8 cellular contexts compared by ENCODE assay signal in the genomic region with DNA sequence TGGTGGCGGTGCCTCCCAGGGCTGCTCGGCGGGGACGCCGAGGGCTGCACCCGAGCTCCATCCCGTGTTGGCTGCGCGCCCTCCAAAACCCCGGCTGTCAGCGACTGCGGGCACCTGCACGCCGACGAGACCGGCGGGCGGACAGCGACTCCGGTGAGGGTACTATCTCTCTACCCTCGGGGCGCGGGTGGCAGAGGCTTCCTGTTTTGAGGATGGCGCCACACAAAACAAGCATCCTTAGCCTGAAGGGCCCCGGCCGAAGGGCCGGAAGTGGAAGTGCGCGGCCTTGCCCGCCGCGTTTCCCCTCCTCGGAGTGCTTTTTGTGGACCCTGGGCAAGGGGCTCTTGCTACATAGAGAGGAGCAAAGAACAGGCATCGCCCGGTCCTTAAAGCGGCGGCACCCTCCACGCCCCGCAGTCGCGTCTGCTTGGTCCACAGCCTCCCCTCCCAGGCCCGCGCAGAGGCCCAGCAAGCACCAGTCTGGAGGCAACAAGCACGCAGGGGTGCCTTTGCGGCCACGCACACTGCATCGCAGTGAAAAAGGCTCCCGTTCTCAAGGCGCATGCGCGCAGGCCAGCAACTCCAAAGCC. TPM values are rescaled to one million over a fixed set of nuclear protein-coding genes. Genes with fewer than 3 reads are reported as not detected.
DNase-seq lines count a peak whose midpoint lies in the region; ATAC-seq and TF ChIP-seq lines count a peak whose summit lies in the region.

No MANE protein-coding gene starts in this region.

- peak overlapping the region; percentile 80 for H2AFZ ChIP-seq in Loucy (ENCODE audit: low read length)

- H3K4me3 ChIP-seq in Loucy (ENCODE audit: low read length, poor library complexity, severe bottlenecking), result peak overlapping the region; percentile 82
- peak overlapping the region; percentile 73 for H3K4me3 ChIP-seq in coronary artery
- peak overlapping the region; percentile 75 for H3K4me3 ChIP-seq in lung

- H3K27ac ChIP-seq in coronary artery, result peak overlapping the region; percentile 97 to 100
- H3K27ac ChIP-seq in lung (ENCODE audit: low read depth in 1 of 2, low read length in 1 of 2), result peak overlapping the region; percentile 97 to 99

- no peaks in the 10 kb centered on the region for H3F3A ChIP-seq in Loucy (ENCODE audit: low read depth)

- peak; percentile 79 for DNase-seq in NK-92 treated with Interleukin-12 subunit alpha and Interleukin-12 subunit beta, amount 100 ng/mL, for 24 hours (lab: John Stamatoyannopoulos, UW)
- no peak for DNase-seq in NK-92 (lab: John Stamatoyannopoulos, UW; ENCODE audit: unreplicated experiment)
- peak; percentile 51 for DNase-seq in HCEC 1CT
- peak in 3 of 5 experiments; percentile 48 to 83 (median 64) for DNase-seq in T-helper 2 cell
- peak; percentile 86 for DNase-seq in coronary artery (ENCODE audit: low spot score)
- peak; percentile 61 for DNase-seq in lung (ENCODE audit: low spot score)
- DNase-seq in stimulated activated CD8-positive, alpha-beta memory T cell treated with anti-CD3 and anti-CD28 coated beads, Interleukin-15, amount 100 ng/mL, for 24 hours (ENCODE audit: low read depth), result peak; percentile 41

- peak overlapping the region; percentile 92 for H3K9ac ChIP-seq in Loucy (ENCODE audit: low read depth, low read length, poor library complexity, severe bottlenecking)

- WGBS in lung, 2 donors, result 0% methylated on average over 49 to 51 of the region's 51 CpGs

- no peaks in the 10 kb centered on the region for H3K27me3 ChIP-seq in Loucy (ENCODE audit: insufficient read depth, low read length, poor library complexity, severe bottlenecking)
- H3K27me3 ChIP-seq in lung (ENCODE audit: control insufficient read depth, insufficient read depth), result no peaks in the 10 kb centered on the region

- TF ChIP-seq CTCF in Loucy (conservative IDR thresholded peaks at IDR 0.05; ENCODE audit: low read length) (no peak), coronary artery (IDR thresholded peaks at IDR 0.05) (no peak), lung (IDR thresholded peaks at IDR 0.05; ENCODE audit: control extremely low read depth, extremely low read depth) (no peak)

- H3K79me2 ChIP-seq in Loucy (ENCODE audit: insufficient read depth, low read length), result peaks cover 43% of the 10 kb centered on the region

- H3K9me2 ChIP-seq in Loucy (replicated peaks; ENCODE audit: low read depth, low read length), result no peaks in the 10 kb centered on the region

- H4K20me1 ChIP-seq in Loucy (ENCODE audit: insufficient read depth, low read length, poor library complexity, severe bottlenecking), result peaks cover 3% of the 10 kb centered on the region

- peaks cover 14% of the 10 kb centered on the region; the same call in 1 of the 2 replicates for H3K9me3 ChIP-seq in Loucy (ENCODE audit: insufficient read depth, low read depth, low read length)
- H3K9me3 ChIP-seq in lung (ENCODE audit: control insufficient read depth in 2 of 2, insufficient read depth in 1 of 2, low read length in 1 of 2), result no peaks in the 10 kb centered on the region

- H3K36me3 ChIP-seq in Loucy (ENCODE audit: insufficient read depth, low read length), result no peaks in the 10 kb centered on the region
- H3K36me3 ChIP-seq in lung (ENCODE audit: control insufficient read depth in 2 of 2, insufficient read depth in 2 of 2, low read length in 2 of 2), result no peaks in the 10 kb centered on the region

- ATAC-seq in lung (ENCODE audit: insufficient read depth, low FRiP score), result peak; percentile 20

- H3K4me1 ChIP-seq in Loucy (ENCODE audit: insufficient read depth, low read length, poor library complexity, severe bottlenecking) (peaks cover 51% of the 10 kb centered on the region), lung (ENCODE audit: control insufficient read depth in 2 of 2, insufficient read depth in 2 of 2, low read length in 2 of 2) (peaks cover 7 to 19% of the 10 kb centered on the region in 2 donors)

- H3K4me2 ChIP-seq in Loucy (ENCODE audit: low read depth, low read length, poor library complexity, severe bottlenecking), result peak overlapping the region; percentile 89

RNA-seq across cellular contexts. Expression of gene COQ8A, which starts 0.6 kb away (rescaled TPM):
- total RNA-seq in lung, result 10 to 100 TPM; 27.4 to 50.5 TPM
- polyA plus RNA-seq in lung, result 10 to 100 TPM; 16.2 to 30.7 TPM
